Comparison of ENCODE assay signal across 8 cellular contexts in the genomic region with DNA sequence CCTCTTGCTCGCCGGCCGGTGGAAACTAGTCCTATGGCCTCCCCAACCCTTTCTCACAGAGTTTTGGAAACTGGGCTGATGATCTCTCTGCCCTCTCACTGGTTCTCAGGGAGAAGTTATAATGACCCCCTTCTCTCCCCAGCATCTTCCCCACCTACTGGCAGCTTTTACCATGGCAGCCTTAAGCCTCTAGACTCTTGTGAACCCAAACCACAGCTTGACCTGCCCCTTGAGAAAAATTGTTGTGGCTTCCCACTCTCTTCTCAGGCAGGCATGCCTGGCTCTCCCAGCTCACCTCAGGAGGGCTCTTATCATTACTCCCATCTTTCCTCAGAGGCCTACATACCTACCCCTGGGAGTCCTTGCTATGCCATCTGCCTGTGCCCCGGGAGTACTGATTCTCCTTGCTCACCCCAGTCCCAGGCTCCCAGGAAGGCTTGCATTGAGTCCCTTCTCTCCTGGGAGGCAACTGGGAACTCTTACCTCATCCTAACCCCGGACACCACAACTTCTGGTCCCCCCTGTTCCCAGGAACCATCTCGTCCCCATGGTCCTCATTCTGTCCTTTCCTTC. TPM values are rescaled to one million over a fixed set of nuclear protein-coding genes. Genes with fewer than 3 reads are reported as not detected.
DNase-seq lines count a peak whose midpoint lies in the region; ATAC-seq and TF ChIP-seq lines count a peak whose summit lies in the region.

No MANE protein-coding gene starts in this region.

- peak; percentile 40 for TF ChIP-seq CTCF in HL-60 (IDR thresholded peaks at IDR 0.05; ENCODE audit: insufficient read depth, low read length)

- no peaks in the 10 kb centered on the region for H3K27me3 ChIP-seq in HL-60 (ENCODE audit: insufficient read depth, poor library complexity, severe bottlenecking)
- no peaks in the 10 kb centered on the region for H3K27me3 ChIP-seq in adipocyte (replicated peaks; ENCODE audit: control insufficient read depth, insufficient read depth, low read length)

- no peak overlapping the region for H3K4me3 ChIP-seq in HL-60 (replicated peaks; ENCODE audit: insufficient read depth, low read length)
- H3K4me3 ChIP-seq in adipocyte (ENCODE audit: low read length): peak overlapping the region; percentile 82

- H3K27ac ChIP-seq in HL-60 (replicated peaks): no peak overlapping the region

- no peaks in the 10 kb centered on the region for H3K9me3 ChIP-seq in adipocyte (ENCODE audit: control insufficient read depth, low read length)

- H3K36me3 ChIP-seq in adipocyte (ENCODE audit: control insufficient read depth, insufficient read depth, low read length, severe bottlenecking): peaks cover 28% of the 10 kb centered on the region

- DNase-seq in EH (ENCODE audit: low read depth) (peak; percentile 57), HL-60 (ENCODE audit: low read depth in 1 of 2, low spot score in 1 of 2) (peak; percentile 12 to 18), adipocyte (ENCODE audit: low read depth) (peak; percentile 57), mesenteric fat pad (ENCODE audit: low spot score) (peak; percentile 35), HPDE6-E6E7 (ENCODE audit: extremely low spot score) (no peak), NCI-H2196 (lab: John Stamatoyannopoulos, UW; ENCODE audit: unreplicated experiment) (no peak)

- H3K4me1 ChIP-seq in adipocyte (ENCODE audit: control insufficient read depth, insufficient read depth, low read length): peaks cover 19% of the 10 kb centered on the region

- ATAC-seq in HG02884 (IDR thresholded peaks at IDR 0.05; ENCODE audit: unreplicated experiment) (no peak), GM18867 (IDR thresholded peaks at IDR 0.05; ENCODE audit: unreplicated experiment) (no peak)

- peak overlapping the region; percentile 86 for H3K9ac ChIP-seq in adipocyte (ENCODE audit: low read length)

RNA-seq across cellular contexts. Expression of a gene that starts 1.6 kb away (rescaled TPM):
- 28.1 TPM for total RNA-seq in mesenteric fat pad

RNA-seq across cellular contexts. Expression of a gene that starts 38.7 kb away (rescaled TPM):
- total RNA-seq in mesenteric fat pad: 255 TPM

RNA-seq across cellular contexts. Expression of a gene that starts 38.8 kb away (rescaled TPM):
- total RNA-seq in mesenteric fat pad: 70.0 TPM

RNA-seq across cellular contexts. Expression of a gene that starts 51.9 kb away (rescaled TPM):
- 16.4 TPM for total RNA-seq in mesenteric fat pad

Comparison
In these comparisons a context has a peak if more than half of its experiments do, and no peak if none do; other contexts are left out.
1. DNase-seq: peak in EH (single experiment), HL-60 (2 of 2), adipocyte (single experiment) and mesenteric fat pad (single experiment); none in HPDE6-E6E7 (single experiment) and NCI-H2196 (single experiment).